ENCODE assay signal across 1 cellular context in the genomic region with DNA sequence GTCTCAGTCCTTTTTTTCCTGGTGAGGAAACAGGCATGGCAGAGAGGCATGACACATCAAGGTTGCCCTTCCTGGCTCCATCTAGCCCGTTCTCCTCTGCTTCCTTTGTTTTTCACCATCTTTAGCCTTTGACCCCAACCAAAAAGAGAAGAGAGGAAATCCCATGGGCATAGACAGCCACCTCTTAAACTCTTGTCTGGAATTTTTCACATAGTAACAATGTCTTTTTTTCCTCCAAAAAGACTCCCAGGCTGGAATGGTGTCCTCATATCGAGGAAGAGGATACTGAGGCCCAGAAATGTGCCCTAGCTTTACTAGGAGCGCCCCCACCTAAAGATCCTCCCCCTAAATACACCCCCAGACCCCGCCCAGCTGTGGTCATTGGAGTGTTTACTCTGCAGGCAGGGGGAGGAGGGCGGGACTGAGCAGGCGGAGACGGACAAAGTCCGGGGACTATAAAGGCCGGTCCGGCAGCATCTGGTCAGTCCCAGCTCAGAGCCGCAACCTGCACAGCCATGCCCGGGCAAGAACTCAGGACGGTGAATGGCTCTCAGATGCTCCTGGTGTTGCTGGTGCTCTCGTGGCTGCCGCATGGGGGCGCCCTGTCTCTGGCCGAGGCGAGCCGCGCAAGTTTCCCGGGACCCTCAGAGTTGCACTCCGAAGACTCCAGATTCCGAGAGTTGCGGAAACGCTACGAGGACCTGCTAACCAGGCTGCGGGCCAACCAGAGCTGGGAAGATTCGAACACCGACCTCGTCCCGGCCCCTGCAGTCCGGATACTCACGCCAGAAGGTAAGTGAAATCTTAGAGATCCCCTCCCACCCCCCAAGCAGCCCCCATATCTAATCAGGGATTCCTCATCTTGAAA.
TF ChIP-seq lines count a peak whose summit lies in the region.

TSS of gene GDF15 (plus strand) at position 484 of the 868 bp plus-strand sequence. CDS start at position 516, 32 bp downstream.

TF ChIP-seq in HepG2, 621 proteins besides CTCF, POLR2A, EP300 and RAD21 (continued from another document and continues in another):
- TF ChIP-seq FUBP1 (CRISPR knock-in tag; IDR thresholded peaks at IDR 0.05; ENCODE audit: borderline replicate concordance) = no peak
- TF ChIP-seq KLF13 (CRISPR knock-in tag; IDR thresholded peaks at IDR 0.05) = no peak
- TF ChIP-seq CC2D1A (CRISPR knock-in tag; IDR thresholded peaks at IDR 0.05) = no peak
- TF ChIP-seq NCOA5 (CRISPR knock-in tag; IDR thresholded peaks at IDR 0.05) = peak; percentile 93
- TF ChIP-seq, protein P1, sequence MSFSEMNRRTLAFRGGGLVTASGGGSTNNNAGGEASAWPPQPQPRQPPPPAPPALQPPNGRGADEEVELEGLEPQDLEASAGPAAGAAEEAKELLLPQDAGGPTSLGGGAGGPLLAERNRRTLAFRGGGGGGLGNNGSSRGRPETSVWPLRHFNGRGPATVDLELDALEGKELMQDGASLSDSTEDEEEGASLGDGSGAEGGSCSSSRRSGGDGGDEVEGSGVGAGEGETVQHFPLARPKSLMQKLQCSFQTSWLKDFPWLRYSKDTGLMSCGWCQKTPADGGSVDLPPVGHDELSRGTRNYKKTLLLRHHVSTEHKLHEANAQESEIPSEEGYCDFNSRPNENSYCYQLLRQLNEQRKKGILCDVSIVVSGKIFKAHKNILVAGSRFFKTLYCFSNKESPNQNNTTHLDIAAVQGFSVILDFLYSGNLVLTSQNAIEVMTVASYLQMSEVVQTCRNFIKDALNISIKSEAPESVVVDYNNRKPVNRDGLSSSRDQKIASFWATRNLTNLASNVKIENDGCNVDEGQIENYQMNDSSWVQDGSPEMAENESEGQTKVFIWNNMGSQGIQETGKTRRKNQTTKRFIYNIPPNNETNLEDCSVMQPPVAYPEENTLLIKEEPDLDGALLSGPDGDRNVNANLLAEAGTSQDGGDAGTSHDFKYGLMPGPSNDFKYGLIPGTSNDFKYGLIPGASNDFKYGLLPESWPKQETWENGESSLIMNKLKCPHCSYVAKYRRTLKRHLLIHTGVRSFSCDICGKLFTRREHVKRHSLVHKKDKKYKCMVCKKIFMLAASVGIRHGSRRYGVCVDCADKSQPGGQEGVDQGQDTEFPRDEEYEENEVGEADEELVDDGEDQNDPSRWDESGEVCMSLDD (CRISPR knock-in tag; IDR thresholded peaks at IDR 0.05; ENCODE audit: borderline replicate concordance) = peak; percentile 93
- TF ChIP-seq ZNF567 (CRISPR knock-in tag; IDR thresholded peaks at IDR 0.05; ENCODE audit: borderline replicate concordance) = peak; percentile 97; the same call in 1 of the 2 replicates
- TF ChIP-seq, protein P2, sequence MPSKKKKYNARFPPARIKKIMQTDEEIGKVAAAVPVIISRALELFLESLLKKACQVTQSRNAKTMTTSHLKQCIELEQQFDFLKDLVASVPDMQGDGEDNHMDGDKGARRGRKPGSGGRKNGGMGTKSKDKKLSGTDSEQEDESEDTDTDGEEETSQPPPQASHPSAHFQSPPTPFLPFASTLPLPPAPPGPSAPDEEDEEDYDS (CRISPR knock-in tag; IDR thresholded peaks at IDR 0.05) = peak; percentile 99
- peak; percentile 70 for TF ChIP-seq GATAD2A (CRISPR knock-in tag; IDR thresholded peaks at IDR 0.05)
- TF ChIP-seq ZNF816 (CRISPR knock-in tag; IDR thresholded peaks at IDR 0.05; ENCODE audit: borderline replicate concordance) = peak; percentile 94
- 0 out of 2 replicates have a peak, but pooled peaks have one; percentile 60 for TF ChIP-seq MLX (CRISPR knock-in tag; IDR thresholded peaks at IDR 0.05)
- peak; percentile 91; the same call in 1 of the 2 replicates for TF ChIP-seq ELK4 (CRISPR knock-in tag; IDR thresholded peaks at IDR 0.05; ENCODE audit: borderline replicate concordance)
- peak; percentile 86 for TF ChIP-seq HNRNPL (IDR thresholded peaks at IDR 0.05; ENCODE audit: low read depth, low read length)
- peak; percentile 94 for TF ChIP-seq HOXA5 (CRISPR knock-in tag; IDR thresholded peaks at IDR 0.05)
- TF ChIP-seq, protein P3, sequence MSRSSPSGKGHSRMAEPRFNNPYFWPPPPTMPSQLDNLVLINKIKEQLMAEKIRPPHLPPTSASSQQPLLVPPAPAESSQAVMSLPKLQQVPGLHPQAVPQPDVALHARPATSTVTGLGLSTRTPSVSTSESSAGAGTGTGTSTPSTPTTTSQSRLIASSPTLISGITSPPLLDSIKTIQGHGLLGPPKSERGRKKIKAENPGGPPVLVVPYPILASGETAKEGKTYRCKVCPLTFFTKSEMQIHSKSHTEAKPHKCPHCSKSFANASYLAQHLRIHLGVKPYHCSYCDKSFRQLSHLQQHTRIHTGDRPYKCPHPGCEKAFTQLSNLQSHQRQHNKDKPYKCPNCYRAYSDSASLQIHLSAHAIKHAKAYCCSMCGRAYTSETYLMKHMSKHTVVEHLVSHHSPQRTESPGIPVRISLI (CRISPR knock-in tag; IDR thresholded peaks at IDR 0.05; ENCODE audit: borderline replicate concordance) = peak; percentile 69; the same call in 1 of the 2 replicates
- TF ChIP-seq FOXP1 (IDR thresholded peaks at IDR 0.05) = 0 out of 2 replicates have a peak, but pooled peaks have one; percentile 70
- peak; percentile 88 for TF ChIP-seq FOXP1 (CRISPR knock-in tag; IDR thresholded peaks at IDR 0.05)
- peak; percentile 91; the same call in 1 of the 2 replicates for TF ChIP-seq MTA1 (CRISPR knock-in tag; IDR thresholded peaks at IDR 0.05; ENCODE audit: borderline replicate concordance)
- TF ChIP-seq RFXAP (CRISPR knock-in tag; IDR thresholded peaks at IDR 0.05; ENCODE audit: borderline replicate concordance) = peak; percentile 94; the same call in 1 of the 2 replicates
- peak; percentile 72 for TF ChIP-seq ZNF616 (CRISPR knock-in tag; IDR thresholded peaks at IDR 0.05; ENCODE audit: low read depth)
- peak; percentile 59; the same call in 1 of the 2 replicates for TF ChIP-seq THAP9 (CRISPR knock-in tag; IDR thresholded peaks at IDR 0.05; ENCODE audit: borderline replicate concordance)
- TF ChIP-seq RELA (CRISPR knock-in tag; IDR thresholded peaks at IDR 0.05) = 0 out of 2 replicates have a peak, but pooled peaks have one; percentile 52
- TF ChIP-seq, protein P4, sequence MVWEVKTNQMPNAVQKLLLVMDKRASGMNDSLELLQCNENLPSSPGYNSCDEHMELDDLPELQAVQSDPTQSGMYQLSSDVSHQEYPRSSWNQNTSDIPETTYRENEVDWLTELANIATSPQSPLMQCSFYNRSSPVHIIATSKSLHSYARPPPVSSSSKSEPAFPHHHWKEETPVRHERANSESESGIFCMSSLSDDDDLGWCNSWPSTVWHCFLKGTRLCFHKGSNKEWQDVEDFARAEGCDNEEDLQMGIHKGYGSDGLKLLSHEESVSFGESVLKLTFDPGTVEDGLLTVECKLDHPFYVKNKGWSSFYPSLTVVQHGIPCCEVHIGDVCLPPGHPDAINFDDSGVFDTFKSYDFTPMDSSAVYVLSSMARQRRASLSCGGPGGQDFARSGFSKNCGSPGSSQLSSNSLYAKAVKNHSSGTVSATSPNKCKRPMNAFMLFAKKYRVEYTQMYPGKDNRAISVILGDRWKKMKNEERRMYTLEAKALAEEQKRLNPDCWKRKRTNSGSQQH (CRISPR knock-in tag; IDR thresholded peaks at IDR 0.05; ENCODE audit: low read depth) = 0 out of 2 replicates have a peak, but pooled peaks have one; percentile 52
- TF ChIP-seq ZNF431 (CRISPR knock-in tag; IDR thresholded peaks at IDR 0.05; ENCODE audit: borderline replicate concordance, low read depth) = peak; percentile 62; the same call in 1 of the 2 replicates
- TF ChIP-seq TSC22D2 (CRISPR knock-in tag; IDR thresholded peaks at IDR 0.05; ENCODE audit: borderline replicate concordance) = peak; percentile 64; the same call in 1 of the 2 replicates
- TF ChIP-seq ZNF652 (CRISPR knock-in tag; IDR thresholded peaks at IDR 0.05; ENCODE audit: borderline replicate concordance, low read depth) = no peak
- TF ChIP-seq, protein P5, sequence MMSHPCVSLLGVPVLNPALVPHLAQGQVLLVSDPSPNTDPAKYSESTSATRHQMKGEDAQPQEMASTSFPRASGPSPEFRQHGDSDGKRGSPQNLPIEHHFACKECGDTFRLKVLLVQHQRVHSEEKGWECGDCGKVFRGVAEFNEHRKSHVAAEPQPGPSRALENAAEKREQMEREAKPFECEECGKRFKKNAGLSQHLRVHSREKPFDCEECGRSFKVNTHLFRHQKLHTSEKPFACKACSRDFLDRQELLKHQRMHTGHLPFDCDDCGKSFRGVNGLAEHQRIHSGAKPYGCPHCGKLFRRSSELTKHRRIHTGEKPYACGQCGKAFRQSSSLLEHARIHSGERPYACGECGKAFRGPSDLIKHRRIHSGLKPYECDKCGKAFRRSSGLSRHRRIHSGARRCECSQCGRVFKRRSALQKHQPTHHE (CRISPR knock-in tag; IDR thresholded peaks at IDR 0.05; ENCODE audit: borderline replicate concordance) = peak; percentile 64; the same call in 1 of the 2 replicates
- TF ChIP-seq BATF2 (CRISPR knock-in tag; IDR thresholded peaks at IDR 0.05) = peak; percentile 76; the same call in 1 of the 2 replicates
- no peak; the same call in none of the 2 replicates for TF ChIP-seq MBD4 (IDR thresholded peaks at IDR 0.05; ENCODE audit: borderline replicate concordance, low read length)
- no peak for TF ChIP-seq ZFP36 (IDR thresholded peaks at IDR 0.05; ENCODE audit: borderline replicate concordance, low read depth, low read length, partially characterized antibody)
- peak; percentile 80 for TF ChIP-seq SIX4 (CRISPR knock-in tag; IDR thresholded peaks at IDR 0.05)
- TF ChIP-seq, protein P6, sequence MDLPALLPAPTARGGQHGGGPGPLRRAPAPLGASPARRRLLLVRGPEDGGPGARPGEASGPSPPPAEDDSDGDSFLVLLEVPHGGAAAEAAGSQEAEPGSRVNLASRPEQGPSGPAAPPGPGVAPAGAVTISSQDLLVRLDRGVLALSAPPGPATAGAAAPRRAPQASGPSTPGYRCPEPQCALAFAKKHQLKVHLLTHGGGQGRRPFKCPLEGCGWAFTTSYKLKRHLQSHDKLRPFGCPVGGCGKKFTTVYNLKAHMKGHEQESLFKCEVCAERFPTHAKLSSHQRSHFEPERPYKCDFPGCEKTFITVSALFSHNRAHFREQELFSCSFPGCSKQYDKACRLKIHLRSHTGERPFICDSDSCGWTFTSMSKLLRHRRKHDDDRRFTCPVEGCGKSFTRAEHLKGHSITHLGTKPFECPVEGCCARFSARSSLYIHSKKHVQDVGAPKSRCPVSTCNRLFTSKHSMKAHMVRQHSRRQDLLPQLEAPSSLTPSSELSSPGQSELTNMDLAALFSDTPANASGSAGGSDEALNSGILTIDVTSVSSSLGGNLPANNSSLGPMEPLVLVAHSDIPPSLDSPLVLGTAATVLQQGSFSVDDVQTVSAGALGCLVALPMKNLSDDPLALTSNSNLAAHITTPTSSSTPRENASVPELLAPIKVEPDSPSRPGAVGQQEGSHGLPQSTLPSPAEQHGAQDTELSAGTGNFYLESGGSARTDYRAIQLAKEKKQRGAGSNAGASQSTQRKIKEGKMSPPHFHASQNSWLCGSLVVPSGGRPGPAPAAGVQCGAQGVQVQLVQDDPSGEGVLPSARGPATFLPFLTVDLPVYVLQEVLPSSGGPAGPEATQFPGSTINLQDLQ (CRISPR knock-in tag; IDR thresholded peaks at IDR 0.05) = peak; percentile 84; the same call in 1 of the 2 replicates
- no peak; the same call in 1 of the 2 replicates for TF ChIP-seq ATF1 (CRISPR knock-in tag; IDR thresholded peaks at IDR 0.05)
- no peak for TF ChIP-seq RFX1 (IDR thresholded peaks at IDR 0.05)
- TF ChIP-seq NFE2L1 (CRISPR knock-in tag; IDR thresholded peaks at IDR 0.05; ENCODE audit: borderline replicate concordance) = no peak
- peak; percentile 74; the same call in 1 of the 2 replicates for TF ChIP-seq ZMYM2 (CRISPR knock-in tag; IDR thresholded peaks at IDR 0.05)
- no peak for TF ChIP-seq U2AF2 (IDR thresholded peaks at IDR 0.05; ENCODE audit: low read depth, low read length)
